7 cellular contexts compared by ENCODE assay signal in genomic region chr14:55301722-55302121, GRCh38. TPM values are rescaled to one million over a fixed set of nuclear protein-coding genes. Genes with fewer than 3 reads are reported as not detected.
DNase-seq lines count a peak whose midpoint lies in the region; ATAC-seq and TF ChIP-seq lines count a peak whose summit lies in the region.

No MANE protein-coding gene starts in this region.

- DNase-seq in HT1080 (ENCODE audit: low read depth) = peak; percentile 67
- peak; percentile 21 for DNase-seq in dedifferentiated amniotic fluid mesenchymal stem cell (ENCODE audit: extremely low spot score)
- DNase-seq in psoas muscle = no peak
- no peak for DNase-seq in DMS153 (lab: John Stamatoyannopoulos, UW)

- no peaks in the 10 kb centered on the region for H3K9me3 ChIP-seq in psoas muscle

- H3K27me3 ChIP-seq in psoas muscle (ENCODE audit: insufficient read depth in 3 of 3, low read length in 2 of 3) = no peaks in the 10 kb centered on the region

- TF ChIP-seq CTCF in psoas muscle (IDR thresholded peaks at IDR 0.05) = no peak

- H3K27ac ChIP-seq in psoas muscle = peak overlapping the region; percentile 88

- 29 to 44% (median 32%) methylated on average over 1 of the region's 1 CpG for WGBS in psoas muscle, 3 donors

- H3K4me3 ChIP-seq in psoas muscle = peak overlapping the region; percentile 26

- intact Hi-C loops in psoas muscle (cut with DNase I) = loop anchor here in 1 of 2 donors (2.0 kb wide), 1 partner anchor 29 kb away; no protein-coding TSS in a partner anchor

- H3K4me1 ChIP-seq in psoas muscle = peaks cover 68% of the 10 kb centered on the region

- peaks cover 0 to 6% of the 10 kb centered on the region in 2 donors for H3K36me3 ChIP-seq in psoas muscle (ENCODE audit: insufficient read depth in 1 of 2, low read depth in 1 of 2)

- ATAC-seq in GM21390 (IDR thresholded peaks at IDR 0.05; ENCODE audit: unreplicated experiment) (peak; percentile 51), psoas muscle (peak; percentile 89 to 93 (median 90)), HG02938 (IDR thresholded peaks at IDR 0.05; ENCODE audit: unreplicated experiment) (no peak), HG03097 (IDR thresholded peaks at IDR 0.05; ENCODE audit: low FRiP score, unreplicated experiment) (no peak)

RNA-seq across cellular contexts. Expression of gene FBXO34, which starts 30.5 kb away (rescaled TPM):
- 16.0 and 19.4 TPM in 2 replicates for total RNA-seq in HT1080 (2014; rRNA removed; shearing (Covaris generic))
- polyA plus RNA-seq in HT1080 (2015; cell fraction: cytosol; rRNA removed) = 8.9 and 11.2 TPM in 2 replicates
- 38.9 and 42.9 TPM in 2 replicates for polyA plus RNA-seq in HT1080 (2015; cell fraction: nucleus; rRNA removed)
- total RNA-seq in psoas muscle = 10 to 100 TPM; 22.6 to 57.4 (median 31.0) TPM
- 10 to 100 TPM in 2 of 3 donors, 1 to 10 TPM in 1; 6.1 to 25.8 (median 23.3) TPM for polyA plus RNA-seq in psoas muscle

Comparison
In these comparisons a context has a peak if more than half of its experiments do, and no peak if none do; other contexts are left out.
1. ATAC-seq: peak in GM21390 (single experiment) and psoas muscle (4 of 4); none in HG02938 (single experiment) and HG03097 (single experiment).
2. DNase-seq: peak in HT1080 (single experiment) and dedifferentiated amniotic fluid mesenchymal stem cell (single experiment); none in psoas muscle (0 of 2) and DMS153 (single experiment).